ENCODE assay signal across 9 cellular contexts in genomic region chr2:134411279-134411827, GRCh38.
A peak's percentile ranks its signal among the peaks of the same experiment; 100 is the strongest.
DNase-seq lines count a peak whose midpoint lies in the region; ATAC-seq, FAIRE-seq and TF ChIP-seq lines count a peak whose summit lies in the region.
"Had no signal": no experiment of that assay in that cellular context is flagged by ENCODE, and none has a peak within 500 bp of the region (broad histone marks: within the 10 kb centered on the region; RNA-seq: fewer than 3 reads in every experiment).

No MANE protein-coding gene starts in this region.

- TF ChIP-seq CTCF in thyroid gland (IDR thresholded peaks at IDR 0.05) (no peak), PC-3 (conservative IDR thresholded peaks at IDR 0.05; ENCODE audit: low read depth, low read length) (no peak)

- peak overlapping the region; percentile 31 for H2AFZ ChIP-seq in neuronal stem cell (ENCODE audit: low read length)
- no peak overlapping the region for H2AFZ ChIP-seq in PC-3 (ENCODE audit: low read length)

- H3K9me2 ChIP-seq in PC-3 (replicated peaks; ENCODE audit: low read length), result no peaks in the 10 kb centered on the region

- H3K27me3 ChIP-seq in neuronal stem cell (ENCODE audit: control insufficient read depth in 3 of 3, insufficient read depth in 3 of 3, low read depth in 1 of 3, low read length in 3 of 3) (no peaks in the 10 kb centered on the region), thyroid gland (no peaks in the 10 kb centered on the region), PC-3 (ENCODE audit: low read length) (no peaks in the 10 kb centered on the region)
- H3K27me3 ChIP-seq: adrenal gland had no signal

- H3K4me1 ChIP-seq in neuronal stem cell (ENCODE audit: control insufficient read depth in 2 of 2, insufficient read depth in 1 of 2, low read depth in 1 of 2, low read length in 2 of 2) (peaks cover 7 to 12% of the 10 kb centered on the region in 2 donors), thyroid gland (peaks cover 0 to 18% of the 10 kb centered on the region in 2 donors), PC-3 (ENCODE audit: insufficient read depth, low read length) (peaks cover 36% of the 10 kb centered on the region)

- H4K91ac ChIP-seq in neuronal stem cell (ENCODE audit: low read depth, low read length, poor library complexity), result no peak overlapping the region

- no peak overlapping the region for H3K9ac ChIP-seq in neuronal stem cell (ENCODE audit: low read depth, low read length, poor library complexity)
- no peak overlapping the region for H3K9ac ChIP-seq in PC-3 (ENCODE audit: low read length)

- POLR2A ChIA-PET in PC-3 (lab: Charles Lee; ENCODE audit: unreplicated experiment), result interaction anchor here (0.6 to 0.7 kb wide), 2 partner anchors 15 to 21 kb away, joined by 3 read pairs; no protein-coding TSS in a partner anchor

- H3K23ac ChIP-seq in neuronal stem cell (ENCODE audit: low read depth, low read length, poor library complexity), result no peak overlapping the region

- H3K4me3 ChIP-seq in neuronal stem cell (ENCODE audit: low read length in 2 of 2) (no peak overlapping the region), thyroid gland (replicated peaks in 1 of 3) (no peak overlapping the region), PC-3 (ENCODE audit: low read length) (no peak overlapping the region)
- H3K4me3 ChIP-seq: adrenal gland had no signal

- H2BK120ac ChIP-seq in neuronal stem cell (ENCODE audit: low read depth, low read length), result no peak overlapping the region

- peak; percentile 5 for DNase-seq in GM19239 (ENCODE audit: insufficient read length, low spot score)
- peak; percentile 82 for DNase-seq in NCI-H1694 (lab: John Stamatoyannopoulos, UW)
- DNase-seq in neuronal stem cell (ENCODE audit: low spot score), result no peak
- DNase-seq in thyroid gland, result no peak
- no peak for DNase-seq in PC-3

- no peaks in the 10 kb centered on the region for H3K79me2 ChIP-seq in PC-3 (ENCODE audit: low read length)

- FAIRE-seq in GM19239 (lab: Jason Lieb, UNC), result no peak

- H3K9me3 ChIP-seq in neuronal stem cell (replicated peaks in 1 of 2; ENCODE audit: control insufficient read depth in 2 of 2, insufficient read depth in 1 of 2, low read depth in 1 of 2, low read length in 2 of 2) (no peaks in the 10 kb centered on the region), thyroid gland (no peaks in the 10 kb centered on the region), PC-3 (ENCODE audit: low read length) (no peaks in the 10 kb centered on the region)
- H3K9me3 ChIP-seq: adrenal gland had no signal

- H2BK15ac ChIP-seq in neuronal stem cell (ENCODE audit: low read length), result no peak overlapping the region

- no peak overlapping the region for H4K8ac ChIP-seq in neuronal stem cell (ENCODE audit: low read depth, low read length)

- intact Hi-C loops in thyroid gland (cut with DNase I), result loop anchor here (5.0 to 10.0 kb wide), 3 partner anchors 167 to 527 kb away; no protein-coding TSS in a partner anchor
- intact Hi-C loops in PC-3 (cut with micrococcal nuclease), result loop anchor here (5.0 kb wide), 2 partner anchors 164 to 524 kb away; no protein-coding TSS in a partner anchor

- CTCF ChIA-PET in PC-3 (lab: Charles Lee), result interaction anchor here (0.5 to 2.0 kb wide), 11 partner anchors 13 to 543 kb away, joined by 3 to 15 read pairs (median 3); no protein-coding TSS in a partner anchor

- no CpG with 5 or more reads among the region's 6 CpGs for WGBS in neuronal stem cell (ENCODE audit: extremely low coverage in 2 of 2, insufficient read length in 2 of 2, insufficient replicate concordance in 1 of 2), 2 donors
- 71 to 78% methylated on average over 6 of the region's 6 CpGs for WGBS in thyroid gland, 2 donors

- no peak overlapping the region for H3K4me2 ChIP-seq in neuronal stem cell (ENCODE audit: insufficient read depth, low read length, poor library complexity, severe bottlenecking)
- no peak overlapping the region for H3K4me2 ChIP-seq in PC-3 (ENCODE audit: low read length)

- no peak overlapping the region for H3K14ac ChIP-seq in neuronal stem cell (ENCODE audit: low read length)

- H3F3A ChIP-seq in PC-3 (ENCODE audit: low read length, unreplicated experiment), result no peaks in the 10 kb centered on the region

- H2AK5ac ChIP-seq in neuronal stem cell (ENCODE audit: low read depth, low read length), result no peak overlapping the region

- H3K18ac ChIP-seq in neuronal stem cell (ENCODE audit: low read length), result no peak overlapping the region

- no peak overlapping the region for H2BK5ac ChIP-seq in neuronal stem cell (ENCODE audit: low read length)

- H4K20me1 ChIP-seq in PC-3 (ENCODE audit: low read length), result 0 out of 2 replicates have a peak, but pooled peaks cover 4% of the 10 kb centered on the region

- H2BK12ac ChIP-seq in neuronal stem cell (ENCODE audit: low read length), result no peak overlapping the region

- H3K4ac ChIP-seq in neuronal stem cell (ENCODE audit: low read length), result no peak overlapping the region

- H3K36me3 ChIP-seq in neuronal stem cell (replicated peaks in 1 of 2; ENCODE audit: control insufficient read depth in 2 of 2, insufficient read depth in 2 of 2, low read length in 2 of 2) (peaks cover 0 to 6% of the 10 kb centered on the region in 2 donors), thyroid gland (no peaks in the 10 kb centered on the region), PC-3 (ENCODE audit: low read depth, low read length) (no peaks in the 10 kb centered on the region)
- H3K36me3 ChIP-seq: adrenal gland had no signal

- BruUV-seq in PC-3 (replicated peaks; lab: Mats Ljungman, UMichigan), result no TSS peak

- ATAC-seq in GM18498 (IDR thresholded peaks at IDR 0.05; ENCODE audit: unreplicated experiment), result no peak
- ATAC-seq in PC-3, result no peak
- ATAC-seq in HG02623 (IDR thresholded peaks at IDR 0.05; ENCODE audit: unreplicated experiment), result no peak

- H3K27ac ChIP-seq in cingulate gyrus (ENCODE audit: low read depth, low read length) (peak overlapping the region; percentile 66), neuronal stem cell (replicated peaks; ENCODE audit: low read length) (no peak overlapping the region), thyroid gland (peak overlapping the region in 1 of 3 donors; percentile 39), PC-3 (ENCODE audit: low read length) (no peak overlapping the region)

- TF ChIP-seq POLR2A in thyroid gland (IDR thresholded peaks at IDR 0.05), result no peak

- no peaks in the 10 kb centered on the region for H3K79me1 ChIP-seq in neuronal stem cell (ENCODE audit: low read depth, low read length)

Comparison
In these comparisons a context has a peak if more than half of its experiments do, and no peak if none do; other contexts are left out.
1. DNase-seq: peak in GM19239 (single experiment) and NCI-H1694 (single experiment); none in neuronal stem cell (single experiment), thyroid gland (0 of 2) and PC-3 (single experiment).